Comparison of ENCODE assay signal across 21 cellular contexts in the genomic region with DNA sequence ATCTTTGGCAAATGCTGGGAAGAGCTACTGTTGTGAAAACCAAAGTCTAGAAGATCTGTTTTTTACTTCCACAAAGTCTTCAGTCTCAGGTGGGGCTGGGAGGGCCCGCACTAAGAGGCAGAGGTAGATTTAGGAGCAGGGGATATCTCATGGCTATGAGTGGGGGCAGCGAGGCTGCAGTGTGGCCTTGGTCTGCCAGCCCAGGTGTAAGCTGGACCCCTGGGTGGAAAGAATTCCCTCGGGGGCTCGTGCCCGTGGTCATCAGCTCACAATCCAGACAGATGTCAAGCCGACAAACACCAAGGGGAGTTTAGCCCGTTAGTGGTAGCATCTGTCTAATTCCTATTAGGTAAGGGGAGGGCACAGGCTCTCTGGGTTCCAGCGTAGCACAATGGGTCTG. TPM values are rescaled to one million over a fixed set of nuclear protein-coding genes. Genes with fewer than 3 reads are reported as not detected.
DNase-seq lines count a peak whose midpoint lies in the region; ATAC-seq and TF ChIP-seq lines count a peak whose summit lies in the region.
"Had no signal": no experiment of that assay in that cellular context is flagged by ENCODE, and none has a peak within 500 bp of the region (broad histone marks: within the 10 kb centered on the region; RNA-seq: fewer than 3 reads in every experiment).

No MANE protein-coding gene starts in this region.

- TF ChIP-seq CTCF in body of pancreas (IDR thresholded peaks at IDR 0.05), result no peak
- TF ChIP-seq CTCF in osteocyte (IDR thresholded peaks at IDR 0.05), result no peak

- DNase-seq in NCI-H524 (lab: John Stamatoyannopoulos, UW) (peak; percentile 23 to 74), NCI-H82 (lab: John Stamatoyannopoulos, UW) (peak; percentile 93), body of pancreas (no peak), osteocyte (ENCODE audit: extremely low spot score, unreplicated experiment) (no peak), cerebellar nuclear complex (lab: John Stamatoyannopoulos, UW) (no peak)
- no peak for DNase-seq in activated naive CD4-positive, alpha-beta T cell treated with anti-CD3 and anti-CD28 coated beads, Interleukin-2, amount 50 U/mL, for 72 hours (ENCODE audit: low spot score in 2 of 2)
- DNase-seq in activated naive CD8-positive, alpha-beta T cell treated with anti-CD3 and anti-CD28 coated beads, Interleukin-2, amount 50 U/mL, for 24 hours, result no peak
- DNase-seq: C1 segment of cervical spinal cord; CD4-positive, CD25-positive, alpha-beta regulatory T cell; CD8-positive, alpha-beta memory T cell; COR-L47; DMS153; DMS79; GDM1; GM23248; IMR-90 had no signal

- peak overlapping the region; percentile 23 for H3K27ac Mint-ChIP-seq in osteocyte (ENCODE audit: unreplicated experiment)
- H3K27ac Mint-ChIP-seq in activated naive CD4-positive, alpha-beta T cell treated with anti-CD3 and anti-CD28 coated beads, Interleukin-2, amount 50 U/mL, for 72 hours, result no peak overlapping the region
- H3K27ac Mint-ChIP-seq in activated naive CD8-positive, alpha-beta T cell treated with anti-CD3 and anti-CD28 coated beads, Interleukin-2, amount 50 U/mL, for 24 hours, result no peak overlapping the region
- H3K27ac Mint-ChIP-seq: B cell; CD4-positive, CD25-positive, alpha-beta regulatory T cell; CD8-positive, alpha-beta memory T cell had no signal

- ATAC-seq in body of pancreas (no peak), GM18519 (IDR thresholded peaks at IDR 0.05; ENCODE audit: low FRiP score, unreplicated experiment) (no peak)
- no peak for ATAC-seq in activated naive CD4-positive, alpha-beta T cell treated with anti-CD3 and anti-CD28 coated beads, Interleukin-2, amount 50 U/mL, for 72 hours
- no peak for ATAC-seq in activated naive CD8-positive, alpha-beta T cell treated with anti-CD3 and anti-CD28 coated beads, Interleukin-2, amount 50 U/mL, for 24 hours
- ATAC-seq: K562 had no signal

- H3K4me1 ChIP-seq in body of pancreas, result peaks cover 71% of the 10 kb centered on the region

- no peaks in the 10 kb centered on the region for H3K27me3 Mint-ChIP-seq in osteocyte (ENCODE audit: unreplicated experiment)
- H3K27me3 Mint-ChIP-seq in activated naive CD8-positive, alpha-beta T cell treated with anti-CD3 and anti-CD28 coated beads, Interleukin-2, amount 50 U/mL, for 24 hours, result peaks cover 40% of the 10 kb centered on the region

- intact Hi-C loops in body of pancreas (cut with DNase I), result no loop called here

- no peak for TF ChIP-seq POLR2A in body of pancreas (IDR thresholded peaks at IDR 0.05)

- peaks cover 90% of the 10 kb centered on the region for H3K4me1 Mint-ChIP-seq in osteocyte (ENCODE audit: unreplicated experiment)
- H3K4me1 Mint-ChIP-seq in activated naive CD8-positive, alpha-beta T cell treated with anti-CD3 and anti-CD28 coated beads, Interleukin-2, amount 50 U/mL, for 24 hours, result no peaks in the 10 kb centered on the region
- H3K4me1 Mint-ChIP-seq: B cell; CD4-positive, CD25-positive, alpha-beta regulatory T cell; CD8-positive, alpha-beta memory T cell had no signal

- H3K36me3 ChIP-seq in body of pancreas (replicated peaks in 1 of 2; ENCODE audit: insufficient read depth in 1 of 2, low read depth in 2 of 2), result no peaks in the 10 kb centered on the region
- H3K36me3 ChIP-seq: HAP-1 had no signal

- H3K9me3 ChIP-seq in body of pancreas, result no peaks in the 10 kb centered on the region
- H3K9me3 ChIP-seq: HAP-1 had no signal

- no peaks in the 10 kb centered on the region for H3K9me3 Mint-ChIP-seq in osteocyte (ENCODE audit: unreplicated experiment)
- no peaks in the 10 kb centered on the region for H3K9me3 Mint-ChIP-seq in activated naive CD4-positive, alpha-beta T cell treated with anti-CD3 and anti-CD28 coated beads, Interleukin-2, amount 50 U/mL, for 72 hours
- H3K9me3 Mint-ChIP-seq in activated naive CD8-positive, alpha-beta T cell treated with anti-CD3 and anti-CD28 coated beads, Interleukin-2, amount 50 U/mL, for 24 hours, result no peaks in the 10 kb centered on the region
- H3K9me3 Mint-ChIP-seq: CD8-positive, alpha-beta memory T cell had no signal

- H3K4me3 ChIP-seq in body of pancreas, result no peak overlapping the region
- H3K4me3 ChIP-seq: GM23248, HAP-1, K562 had no signal

- H3K36me3 Mint-ChIP-seq in osteocyte (ENCODE audit: unreplicated experiment), result peaks cover 37% of the 10 kb centered on the region
- H3K36me3 Mint-ChIP-seq in activated naive CD4-positive, alpha-beta T cell treated with anti-CD3 and anti-CD28 coated beads, Interleukin-2, amount 50 U/mL, for 72 hours, result no peaks in the 10 kb centered on the region
- no peaks in the 10 kb centered on the region for H3K36me3 Mint-ChIP-seq in activated naive CD8-positive, alpha-beta T cell treated with anti-CD3 and anti-CD28 coated beads, Interleukin-2, amount 50 U/mL, for 24 hours (ENCODE audit: low read depth)
- H3K36me3 Mint-ChIP-seq: CD4-positive, CD25-positive, alpha-beta regulatory T cell; CD8-positive, alpha-beta memory T cell had no signal

- H3K27ac ChIP-seq in body of pancreas, result peak overlapping the region in 3 of 4 donors; percentile 47 to 63 (median 49)
- H3K27ac ChIP-seq: GM23248 had no signal

- WGBS in body of pancreas, 2 donors, result 73 to 75% methylated on average over 7 to 8 of the region's 8 CpGs

- no peak overlapping the region for H3K4me3 Mint-ChIP-seq in osteocyte (ENCODE audit: unreplicated experiment)
- H3K4me3 Mint-ChIP-seq in activated naive CD8-positive, alpha-beta T cell treated with anti-CD3 and anti-CD28 coated beads, Interleukin-2, amount 50 U/mL, for 24 hours, result no peak overlapping the region
- H3K4me3 Mint-ChIP-seq: B cell; CD4-positive, CD25-positive, alpha-beta regulatory T cell; CD8-positive, alpha-beta memory T cell had no signal

- H3K27me3 ChIP-seq in body of pancreas, result no peaks in the 10 kb centered on the region

RNA-seq across cellular contexts. Expression of a gene that starts 9.0 kb away (rescaled TPM):
- total RNA-seq in body of pancreas (1 to 10 TPM; 4.2 to 4.9 TPM), osteocyte (78.7 and 89.3 TPM in 2 replicates)
- total RNA-seq in activated naive CD4-positive, alpha-beta T cell treated with anti-CD3 and anti-CD28 coated beads, Interleukin-2, amount 50 U/mL, for 72 hours, result under 1 TPM in 1 of 2 donors, not detected in 1; 0.08 TPM
- total RNA-seq: A172; B cell; CD4-positive, CD25-positive, alpha-beta regulatory T cell; CD8-positive, alpha-beta memory T cell; K562 had no signal

Comparison
In these comparisons a context has a peak if more than half of its experiments do, and no peak if none do; other contexts are left out.
1. DNase-seq: peak in NCI-H524 (2 of 2) and NCI-H82 (single experiment); none in body of pancreas (0 of 4), osteocyte (single experiment), activated naive CD4-positive, alpha-beta T cell treated with anti-CD3 and anti-CD28 coated beads, Interleukin-2, amount 50 U/mL, for 72 hours (0 of 2), cerebellar nuclear complex (0 of 2) and activated naive CD8-positive, alpha-beta T cell treated with anti-CD3 and anti-CD28 coated beads, Interleukin-2, amount 50 U/mL, for 24 hours (single experiment).
2. RNA of a gene that starts 9.0 kb away (total RNA-seq): 78.7 to 89.3 TPM in osteocyte; 4.2 to 4.9 TPM in body of pancreas and 0.08 TPM in activated naive CD4-positive, alpha-beta T cell treated with anti-CD3 and anti-CD28 coated beads, Interleukin-2, amount 50 U/mL, for 72 hours; every median in the first group is over 10 times any median in the second.